In the genomic region with DNA sequence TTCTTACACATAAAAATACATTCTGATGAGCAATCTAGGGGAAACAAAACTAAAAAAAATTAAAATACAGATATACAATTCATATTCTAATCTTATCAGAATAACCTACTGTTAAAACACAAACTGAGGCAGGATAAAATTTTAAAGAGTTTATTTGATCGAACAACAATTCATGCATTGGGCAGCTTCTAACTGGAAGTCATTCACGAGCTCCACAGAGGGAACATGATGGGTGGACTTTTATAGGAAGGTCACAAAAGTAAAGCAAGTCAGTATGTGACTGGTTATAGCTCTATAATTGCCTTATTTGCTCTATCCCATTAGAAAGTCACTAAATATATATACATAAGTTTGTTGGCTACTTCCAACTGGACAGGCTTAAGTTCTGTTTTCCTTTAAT, we compare ENCODE assay signal across 34 cellular contexts.
"Had no signal": no experiment of that assay in that cellular context is flagged by ENCODE, and none has a peak within 500 bp of the region (broad histone marks: within the 10 kb centered on the region; RNA-seq: fewer than 3 reads in every experiment).

No MANE protein-coding gene starts in this region.

- H3K9me3 ChIP-seq: MG63 had no signal

- H3K4me3 ChIP-seq: MG63 had no signal

- DNase-seq: Karpas-422, Kasumi-1, MG63, MM.1S, MV-4-11, NCI-H1048, NCI-H1092, NCI-H1092 treated with DMSO at 0.1 percent for 48 hours, NCI-H1105, NCI-H1105 treated with DMSO at 0.1 percent for 48 hours, NCI-H1417, NCI-H1417 treated with DMSO at 0.1 percent for 48 hours, NCI-H1436, NCI-H1436 treated with DMSO at 0.1 percent for 48 hours, NCI-H146, NCI-H1694, NCI-H1694 treated with DMSO at 0.1 percent for 48 hours, NCI-H187, NCI-H187 treated with DMSO at 0.1 percent for 48 hours, NCI-H1930, NCI-H2029, NCI-H2029 treated with DMSO at 0.1 percent for 48 hours, NCI-H2081, NCI-H2081 treated with DMSO at 0.1 percent for 48 hours, NCI-H2107, NCI-H2171, NCI-H2171 treated with DMSO at 0.1 percent for 48 hours, NCI-H2227 treated with DMSO at 0.1 percent for 48 hours, NCI-H226, NCI-H345, NCI-H446, NCI-H446 treated with DMSO at 0.1 percent for 48 hours, NCI-H510A, NCI-H510A treated with DMSO at 0.1 percent for 48 hours had no signal

- H3K36me3 ChIP-seq: MG63 had no signal
